ENCODE assay signal across 3 cellular contexts in genomic region chr6:168356872-168357271, GRCh38. TPM values are rescaled to one million over a fixed set of nuclear protein-coding genes. Genes with fewer than 3 reads are reported as not detected.
"Had no signal": no experiment of that assay in that cellular context is flagged by ENCODE, and none has a peak within 500 bp of the region (broad histone marks: within the 10 kb centered on the region; RNA-seq: fewer than 3 reads in every experiment).

No MANE protein-coding gene starts in this region.

RNA-seq across cellular contexts. Expression of gene DACT2, which starts 37.3 kb away (rescaled TPM):
- total RNA-seq: GM23248, H4, HFFc6 had no signal
